In genomic region chr19:47444388-47444821, GRCh38 we compare ENCODE assay signal across 10 cellular contexts. TPM values are rescaled to one million over a fixed set of nuclear protein-coding genes. Genes with fewer than 3 reads are reported as not detected.
DNase-seq lines count a peak whose midpoint lies in the region; ATAC-seq and TF ChIP-seq lines count a peak whose summit lies in the region.
"Had no signal": no experiment of that assay in that cellular context is flagged by ENCODE, and none has a peak within 500 bp of the region (broad histone marks: within the 10 kb centered on the region; RNA-seq: fewer than 3 reads in every experiment).

No MANE protein-coding gene starts in this region.

- no peak for TF ChIP-seq CTCF in endothelial cell (IDR thresholded peaks at IDR 0.05; ENCODE audit: unreplicated experiment)

- H3K9me3 Mint-ChIP-seq in activated CD4-positive, alpha-beta memory T cell treated with anti-CD3 and anti-CD28 coated beads, Interleukin-2, amount 10 ng/mL, durations not matched to agents 7 days and 5 days = no peaks in the 10 kb centered on the region
- H3K9me3 Mint-ChIP-seq in endothelial cell (ENCODE audit: unreplicated experiment) = no peaks in the 10 kb centered on the region
- no peaks in the 10 kb centered on the region for H3K9me3 Mint-ChIP-seq in stimulated activated effector memory CD8-positive, alpha-beta T cell treated with anti-CD3 and anti-CD28 coated beads, Interleukin-12 subunit alpha, Interleukin-12 subunit beta, amount 100 ng/mL, for 72 hours

- H3K4me1 Mint-ChIP-seq in activated CD4-positive, alpha-beta memory T cell treated with anti-CD3 and anti-CD28 coated beads, Interleukin-2, amount 10 ng/mL, durations not matched to agents 7 days and 5 days = peaks cover 45% of the 10 kb centered on the region
- peaks cover 44% of the 10 kb centered on the region for H3K4me1 Mint-ChIP-seq in endothelial cell (ENCODE audit: unreplicated experiment)
- H3K4me1 Mint-ChIP-seq in stimulated activated effector memory CD8-positive, alpha-beta T cell treated with anti-CD3 and anti-CD28 coated beads, Interleukin-12 subunit alpha, Interleukin-12 subunit beta, amount 100 ng/mL, for 72 hours = peaks cover 55% of the 10 kb centered on the region

- H3K27me3 Mint-ChIP-seq in activated CD4-positive, alpha-beta memory T cell treated with anti-CD3 and anti-CD28 coated beads, Interleukin-2, amount 10 ng/mL, durations not matched to agents 7 days and 5 days = peaks cover 67% of the 10 kb centered on the region
- peaks cover 14% of the 10 kb centered on the region for H3K27me3 Mint-ChIP-seq in endothelial cell (ENCODE audit: unreplicated experiment)

- H3K36me3 Mint-ChIP-seq in activated CD4-positive, alpha-beta memory T cell treated with anti-CD3 and anti-CD28 coated beads, Interleukin-2, amount 10 ng/mL, durations not matched to agents 7 days and 5 days (ENCODE audit: low read depth) = no peaks in the 10 kb centered on the region
- peaks cover 8% of the 10 kb centered on the region for H3K36me3 Mint-ChIP-seq in endothelial cell (ENCODE audit: low read depth, unreplicated experiment)
- no peaks in the 10 kb centered on the region for H3K36me3 Mint-ChIP-seq in stimulated activated effector memory CD8-positive, alpha-beta T cell treated with anti-CD3 and anti-CD28 coated beads, Interleukin-12 subunit alpha, Interleukin-12 subunit beta, amount 100 ng/mL, for 72 hours

- in situ Hi-C loops in ACHN (cut with HindIII; ENCODE audit: low pct_ligation_motif_present, low pct_unique_long_range_greater_than_20kb, low sequenced_read_pairs) = no loop called here

- POLR2A ChIA-PET in activated CD4-positive, alpha-beta memory T cell treated with anti-CD3 and anti-CD28 coated beads, Interleukin-2, amount 10 ng/mL, durations not matched to agents 7 days and 5 days (lab: Charles Lee) = no interaction called here

- DNase-seq in activated gamma-delta T cell treated with Interleukin-2 at 50 U/mL for 16 hours (peak; percentile 29), activated gamma-delta T cell (lab: John Stamatoyannopoulos, UW) (no peak), endothelial cell (ENCODE audit: low spot score) (peak; percentile 78), ACHN (no peak)
- DNase-seq in activated CD4-positive, alpha-beta memory T cell treated with anti-CD3 and anti-CD28 coated beads, Interleukin-2, amount 10 ng/mL, durations not matched to agents 7 days and 5 days = peak; percentile 32
- DNase-seq in stimulated activated effector memory CD8-positive, alpha-beta T cell treated with anti-CD3 and anti-CD28 coated beads, Interleukin-12 subunit alpha, Interleukin-12 subunit beta, amount 100 ng/mL, for 72 hours (ENCODE audit: low spot score in 2 of 2) = no peak
- DNase-seq: gastrocnemius medialis had no signal

- peak; percentile 62 for ATAC-seq in stimulated activated effector memory CD8-positive, alpha-beta T cell treated with anti-CD3 and anti-CD28 coated beads, Interleukin-12 subunit alpha, Interleukin-12 subunit beta, amount 100 ng/mL, for 72 hours
- ATAC-seq in HG02610 (IDR thresholded peaks at IDR 0.05; ENCODE audit: unreplicated experiment) = no peak
- ATAC-seq in HG02623 (IDR thresholded peaks at IDR 0.05; ENCODE audit: unreplicated experiment) = no peak
- ATAC-seq: gastrocnemius medialis had no signal

- CTCF ChIA-PET in activated CD4-positive, alpha-beta memory T cell treated with anti-CD3 and anti-CD28 coated beads, Interleukin-2, amount 10 ng/mL, durations not matched to agents 7 days and 5 days (lab: Charles Lee) = no interaction called here

- H3K4me3 Mint-ChIP-seq in activated CD4-positive, alpha-beta memory T cell treated with anti-CD3 and anti-CD28 coated beads, Interleukin-2, amount 10 ng/mL, durations not matched to agents 7 days and 5 days = no peak overlapping the region
- peak overlapping the region; percentile 29 for H3K4me3 Mint-ChIP-seq in endothelial cell (ENCODE audit: unreplicated experiment)
- H3K4me3 Mint-ChIP-seq in stimulated activated effector memory CD8-positive, alpha-beta T cell treated with anti-CD3 and anti-CD28 coated beads, Interleukin-12 subunit alpha, Interleukin-12 subunit beta, amount 100 ng/mL, for 72 hours = peak overlapping the region; percentile 66

- H3K27ac Mint-ChIP-seq in activated CD4-positive, alpha-beta memory T cell treated with anti-CD3 and anti-CD28 coated beads, Interleukin-2, amount 10 ng/mL, durations not matched to agents 7 days and 5 days = no peak overlapping the region
- H3K27ac Mint-ChIP-seq in endothelial cell (ENCODE audit: unreplicated experiment) = peak overlapping the region; percentile 25
- H3K27ac Mint-ChIP-seq in stimulated activated effector memory CD8-positive, alpha-beta T cell treated with anti-CD3 and anti-CD28 coated beads, Interleukin-12 subunit alpha, Interleukin-12 subunit beta, amount 100 ng/mL, for 72 hours = peak overlapping the region; percentile 79

RNA-seq across cellular contexts. Expression of gene MEIS3, which starts 25.1 kb away (rescaled TPM):
- total RNA-seq in activated CD4-positive, alpha-beta memory T cell treated with anti-CD3 and anti-CD28 coated beads, Interleukin-2, amount 10 ng/mL, durations not matched to agents 7 days and 5 days = under 1 TPM in 1 of 2 experiments, not detected in 1; 0.18 TPM
- total RNA-seq in endothelial cell (ENCODE audit: unreplicated experiment) = 2.7 TPM

RNA-seq across cellular contexts. Expression of gene SLC8A2, which starts 27.3 kb away (rescaled TPM):
- total RNA-seq in activated CD4-positive, alpha-beta memory T cell treated with anti-CD3 and anti-CD28 coated beads, Interleukin-2, amount 10 ng/mL, durations not matched to agents 7 days and 5 days = not detected
- 0.80 TPM for total RNA-seq in endothelial cell (ENCODE audit: unreplicated experiment)
- total RNA-seq: gastrocnemius medialis, NCI-H460 had no signal

RNA-seq across cellular contexts. Expression of gene KPTN, which starts 39.6 kb away (rescaled TPM):
- 1 to 10 TPM; 6.6 to 7.7 TPM for total RNA-seq in activated CD4-positive, alpha-beta memory T cell treated with anti-CD3 and anti-CD28 coated beads, Interleukin-2, amount 10 ng/mL, durations not matched to agents 7 days and 5 days
- total RNA-seq in endothelial cell (ENCODE audit: unreplicated experiment) = 12.0 TPM

Comparison
In these comparisons a context has a peak if more than half of its experiments do, and no peak if none do; other contexts are left out.
1. DNase-seq: peak in activated gamma-delta T cell treated with Interleukin-2 at 50 U/mL for 16 hours (single experiment), activated CD4-positive, alpha-beta memory T cell treated with anti-CD3 and anti-CD28 coated beads, Interleukin-2, amount 10 ng/mL, durations not matched to agents 7 days and 5 days (single experiment) and endothelial cell (single experiment); none in activated gamma-delta T cell (single experiment), stimulated activated effector memory CD8-positive, alpha-beta T cell treated with anti-CD3 and anti-CD28 coated beads, Interleukin-12 subunit alpha, Interleukin-12 subunit beta, amount 100 ng/mL, for 72 hours (0 of 2) and ACHN (single experiment).